In the genomic region with DNA sequence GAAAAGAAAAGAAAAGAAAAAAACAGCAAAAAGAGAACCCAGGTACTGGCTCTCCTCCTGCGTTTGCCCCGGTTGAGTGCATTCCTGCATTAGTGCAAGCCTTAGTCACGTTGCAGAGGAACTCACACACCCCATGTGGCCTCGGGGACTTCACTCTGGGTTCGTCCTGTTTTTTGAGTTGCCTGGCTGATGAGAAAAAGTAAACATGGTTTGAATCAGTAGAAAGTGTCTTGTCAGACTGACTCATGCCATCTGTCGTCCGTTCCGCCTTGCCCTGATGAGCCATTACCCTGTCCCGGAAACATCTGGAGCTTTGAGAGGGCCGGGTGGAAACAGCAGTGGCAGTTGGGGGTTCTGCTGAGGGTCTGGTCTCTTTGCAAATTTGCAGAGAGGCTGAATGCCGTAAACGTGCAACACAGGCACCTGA, we compare ENCODE assay signal across 8 cellular contexts. TPM values are rescaled to one million over a fixed set of nuclear protein-coding genes. Genes with fewer than 3 reads are reported as not detected.
DNase-seq lines count a peak whose midpoint lies in the region; ATAC-seq and TF ChIP-seq lines count a peak whose summit lies in the region.

No MANE protein-coding gene starts in this region.

- intact Hi-C loops in Right ventricle myocardium inferior (cut with DNase I): no loop called here
- intact Hi-C loops in cardiac septum (cut with DNase I): no loop called here
- intact Hi-C loops in transverse colon (cut with DNase I; ENCODE audit: low total_unique reads): no loop called here

- DNase-seq in Right ventricle myocardium inferior (ENCODE audit: missing footprints) (peak; percentile 80), cardiac septum (ENCODE audit: low spot score) (no peak), endothelial cell (ENCODE audit: low spot score) (peak; percentile 37), transverse colon (peak; percentile 57), NCI-H510A (lab: John Stamatoyannopoulos, UW) (no peak)
- peak; percentile 33 for DNase-seq in activated CD4-positive, alpha-beta T cell treated with anti-CD3 and anti-CD28 coated beads for 1 hour
- peak in 5 of 10 donors; percentile 32 to 79 (median 42) for DNase-seq in naive thymus-derived CD8-positive, alpha-beta T cell

- no peaks in the 10 kb centered on the region for H3K36me3 ChIP-seq in transverse colon

- no peak overlapping the region for H3K4me3 Mint-ChIP-seq in endothelial cell (ENCODE audit: unreplicated experiment)
- peak overlapping the region; percentile 40 to 77 (median 68) for H3K4me3 Mint-ChIP-seq in naive thymus-derived CD8-positive, alpha-beta T cell

- H3K36me3 Mint-ChIP-seq in endothelial cell (ENCODE audit: low read depth, unreplicated experiment): peaks cover 34% of the 10 kb centered on the region
- peaks cover 0 to 30% (median 0%) of the 10 kb centered on the region in 3 donors for H3K36me3 Mint-ChIP-seq in naive thymus-derived CD8-positive, alpha-beta T cell

- ATAC-seq in Right ventricle myocardium inferior (peak; percentile 41), HG03280 (IDR thresholded peaks at IDR 0.05; ENCODE audit: unreplicated experiment) (peak; percentile 89)
- peak; percentile 55 to 58 for ATAC-seq in naive thymus-derived CD8-positive, alpha-beta T cell

- H3K27me3 Mint-ChIP-seq in endothelial cell (ENCODE audit: unreplicated experiment): peaks cover 25% of the 10 kb centered on the region
- H3K27me3 Mint-ChIP-seq in naive thymus-derived CD8-positive, alpha-beta T cell: no peaks in the 10 kb centered on the region

- TF ChIP-seq POLR2A in transverse colon (IDR thresholded peaks at IDR 0.05): no peak

- POLR2A ChIA-PET in naive thymus-derived CD8-positive, alpha-beta T cell (lab: Charles Lee): no interaction called here

- in situ Hi-C loops in transverse colon (cut with MboI; ENCODE audit: low pct_ligation_motif_present in 1 of 4, low pct_unique_long_range_greater_than_20kb in 1 of 4, low sequenced_read_pairs in 3 of 4): no loop called here

- H3K27ac ChIP-seq in transverse colon: peak overlapping the region in 3 of 4 donors; percentile 56 to 78 (median 77)

- peak overlapping the region; percentile 98 for H3K27ac Mint-ChIP-seq in endothelial cell (ENCODE audit: unreplicated experiment)
- peak overlapping the region in 9 of 10 donors; percentile 17 to 90 (median 83) for H3K27ac Mint-ChIP-seq in naive thymus-derived CD8-positive, alpha-beta T cell

- H3K4me1 Mint-ChIP-seq in endothelial cell (ENCODE audit: unreplicated experiment): peaks cover 74% of the 10 kb centered on the region
- peaks cover 51 to 86% (median 78%) of the 10 kb centered on the region in 4 donors for H3K4me1 Mint-ChIP-seq in naive thymus-derived CD8-positive, alpha-beta T cell

- H3K9me3 ChIP-seq in transverse colon: no peaks in the 10 kb centered on the region

- no peak for TF ChIP-seq CTCF in endothelial cell (IDR thresholded peaks at IDR 0.05; ENCODE audit: unreplicated experiment)
- no peak for TF ChIP-seq CTCF in transverse colon (IDR thresholded peaks at IDR 0.05)

- TF ChIP-seq EP300 in transverse colon (IDR thresholded peaks at IDR 0.05; ENCODE audit: low read depth): peak; percentile 21

- no peaks in the 10 kb centered on the region for H3K9me3 Mint-ChIP-seq in endothelial cell (ENCODE audit: unreplicated experiment)
- no peaks in the 10 kb centered on the region for H3K9me3 Mint-ChIP-seq in naive thymus-derived CD8-positive, alpha-beta T cell

- no peak overlapping the region for H3K4me3 ChIP-seq in transverse colon

- WGBS in transverse colon (ENCODE audit: low coverage in 1 of 2), 2 donors: 32 to 40% methylated on average over 5 to 12 of the region's 12 CpGs

- H3K4me1 ChIP-seq in transverse colon: peaks cover 29 to 94% (median 65%) of the 10 kb centered on the region in 4 donors

- H3K27me3 ChIP-seq in transverse colon: no peaks in the 10 kb centered on the region

RNA-seq across cellular contexts. Expression of a gene that starts 16.3 kb away (rescaled TPM):
- total RNA-seq in Right ventricle myocardium inferior (359 TPM), cardiac septum (327 TPM), endothelial cell (ENCODE audit: unreplicated experiment) (714 TPM), transverse colon (100 to 1,000 TPM; 134 to 178 (median 143) TPM)
- total RNA-seq in naive thymus-derived CD8-positive, alpha-beta T cell: 100 to 1,000 TPM; 123 to 124 TPM
- 100 to 1,000 TPM; 120 to 218 (median 137) TPM for polyA plus RNA-seq in naive thymus-derived CD8-positive, alpha-beta T cell

RNA-seq across cellular contexts. Expression of a gene that starts 44.5 kb away (rescaled TPM):
- total RNA-seq in Right ventricle myocardium inferior: 0.19 TPM
- 2.6 TPM for total RNA-seq in cardiac septum
- total RNA-seq in endothelial cell (ENCODE audit: unreplicated experiment): 0.18 TPM
- not detected for total RNA-seq in naive thymus-derived CD8-positive, alpha-beta T cell
- polyA plus RNA-seq in naive thymus-derived CD8-positive, alpha-beta T cell: not detected
- under 1 TPM in 1 of 4 donors, not detected in 3; 0.41 TPM for total RNA-seq in transverse colon

Comparison
In these comparisons a context has a peak if more than half of its experiments do, and no peak if none do; other contexts are left out.
1. DNase-seq: peak in Right ventricle myocardium inferior (single experiment), activated CD4-positive, alpha-beta T cell treated with anti-CD3 and anti-CD28 coated beads for 1 hour (single experiment), endothelial cell (single experiment) and transverse colon (single experiment); none in cardiac septum (single experiment) and NCI-H510A (single experiment).
2. Peak in every context shown above with its lines, with median percentiles within 50 percentile points of each other: ATAC-seq.